ENCODE assay signal across 23 cellular contexts in genomic region chr17:7512824-7513540, GRCh38. TPM values are rescaled to one million over a fixed set of nuclear protein-coding genes. Genes with fewer than 3 reads are reported as not detected.
DNase-seq lines count a peak whose midpoint lies in the region; ATAC-seq, FAIRE-seq and TF ChIP-seq lines count a peak whose summit lies in the region.
"Had no signal": no experiment of that assay in that cellular context is flagged by ENCODE, and none has a peak within 500 bp of the region (broad histone marks: within the 10 kb centered on the region; RNA-seq: fewer than 3 reads in every experiment).

No MANE protein-coding gene starts in this region.

- no peak for TF ChIP-seq POLR2A in GM12878 (IDR thresholded peaks at IDR 0.05; ENCODE audit: low read depth, low read length)

- no peaks in the 10 kb centered on the region for H3K9me3 ChIP-seq in GM12878 (replicated peaks; ENCODE audit: control insufficient read depth, insufficient read depth, low read length)
- H3K9me3 ChIP-seq: A549, BLaER1 had no signal

- FAIRE-seq in GM12878 (lab: Jason Lieb, UNC): no peak
- FAIRE-seq: A549, D721Med had no signal

- ATAC-seq in activated naive CD8-positive, alpha-beta T cell treated with anti-CD3 and anti-CD28 coated beads, Interleukin-2, amount 50 U/mL, for 24 hours: no peak
- no peak for ATAC-seq in GM12878
- no peak for ATAC-seq in memory B cell (ENCODE audit: low read depth)

- in situ Hi-C loops in GM12878 (cut with MboI): no loop called here

- CTCF ChIA-PET in GM12878 (lab: Yijun Ruan, JAX): interaction anchor here (0.7 to 4.4 kb wide), 19 partner anchors 10 to 174 kb away, joined by 3 to 145 read pairs (median 4); partner anchors contain the start of genes SAT2, SENP3, TMEM95 and TNFSF12
- CTCF ChIA-PET in activated naive CD4-positive, alpha-beta T cell treated with anti-CD3 and anti-CD28 coated beads for 36 hours (lab: Charles Lee): interaction anchor here (0.7 to 4.8 kb wide), 14 partner anchors 9 to 157 kb away, joined by 3 to 96 read pairs (median 5); partner anchors contain the start of genes SENP3, TNFSF12 and TNFSF13

- no peaks in the 10 kb centered on the region for H4K20me1 ChIP-seq in GM12878 (ENCODE audit: control insufficient read depth, insufficient read depth)

- SMC1A ChIA-PET in GM12878 (lab: Charles Lee; ENCODE audit: uncharacterized antibody, unreplicated experiment): interaction anchor here (0.7 to 4.2 kb wide), 9 partner anchors 39 to 175 kb away, joined by 3 to 67 read pairs (median 3); partner anchors contain the start of genes MPDU1, SENP3, TNFSF13 and WRAP53

- peaks cover 34% of the 10 kb centered on the region for H3K36me3 Mint-ChIP-seq in activated naive CD8-positive, alpha-beta T cell treated with anti-CD3 and anti-CD28 coated beads for 36 hours
- H3K36me3 Mint-ChIP-seq in activated naive CD8-positive, alpha-beta T cell treated with anti-CD3 and anti-CD28 coated beads, Interleukin-2, amount 50 U/mL, for 24 hours (ENCODE audit: low read depth): peaks cover 53% of the 10 kb centered on the region
- H3K36me3 Mint-ChIP-seq in memory B cell: peaks cover 38% of the 10 kb centered on the region
- H3K36me3 Mint-ChIP-seq in activated naive CD4-positive, alpha-beta T cell treated with anti-CD3 and anti-CD28 coated beads for 36 hours (ENCODE audit: low read depth): peaks cover 44% of the 10 kb centered on the region

- H3K9ac ChIP-seq in GM12878 (ENCODE audit: control insufficient read depth, insufficient read depth, low read length): no peak overlapping the region
- H3K9ac ChIP-seq: BLaER1, KMS-11 had no signal

- TF ChIP-seq EP300 in GM12878 (IDR thresholded peaks at IDR 0.05; ENCODE audit: borderline replicate concordance in 1 of 2, control insufficient read depth in 1 of 2, low read depth in 2 of 2, low read length in 2 of 2): no peak

- RAD21 ChIA-PET in GM12878 (lab: Charles Lee; ENCODE audit: unreplicated experiment): interaction anchor here (1.1 to 4.1 kb wide), 4 partner anchors 19 to 157 kb away, joined by 3 to 84 read pairs (median 4); partner anchors contain the start of genes SENP3 and TNFSF13

- no peaks in the 10 kb centered on the region for H3K4me1 Mint-ChIP-seq in activated naive CD8-positive, alpha-beta T cell treated with anti-CD3 and anti-CD28 coated beads for 36 hours
- no peaks in the 10 kb centered on the region for H3K4me1 Mint-ChIP-seq in activated naive CD8-positive, alpha-beta T cell treated with anti-CD3 and anti-CD28 coated beads, Interleukin-2, amount 50 U/mL, for 24 hours
- H3K4me1 Mint-ChIP-seq in memory B cell: no peaks in the 10 kb centered on the region
- H3K4me1 Mint-ChIP-seq in activated naive CD4-positive, alpha-beta T cell treated with anti-CD3 and anti-CD28 coated beads for 36 hours (ENCODE audit: low read depth): peaks cover 2% of the 10 kb centered on the region
- H3K4me1 Mint-ChIP-seq: H9 had no signal

- no peak overlapping the region for H3K4me3 ChIP-seq in GM12878
- H3K4me3 ChIP-seq: A549, BLaER1 had no signal

- H3K27ac ChIP-seq in GM12878 (ENCODE audit: control insufficient read depth, insufficient read depth): no peak overlapping the region
- H3K27ac ChIP-seq: A549, BLaER1, KMS-11 had no signal

- DNase-seq in activated naive CD8-positive, alpha-beta T cell treated with anti-CD3 and anti-CD28 coated beads for 36 hours: no peak
- no peak for DNase-seq in activated naive CD8-positive, alpha-beta T cell treated with anti-CD3 and anti-CD28 coated beads, Interleukin-2, amount 50 U/mL, for 24 hours
- no peak for DNase-seq in GM12878 (ENCODE audit: low read depth, low spot score)
- no peak for DNase-seq in memory B cell (ENCODE audit: low spot score in 2 of 2)
- DNase-seq in C1 segment of cervical spinal cord (lab: John Stamatoyannopoulos, UW): no peak
- no peak for DNase-seq in NCI-H82 treated with DMSO at 0.1 percent for 48 hours (lab: John Stamatoyannopoulos, UW; ENCODE audit: unreplicated experiment)
- DNase-seq in activated naive CD4-positive, alpha-beta T cell treated with anti-CD3 and anti-CD28 coated beads for 36 hours: no peak
- DNase-seq: DND-41, H9, NCI-H1417, NCI-H187, NCI-H2227 treated with DMSO at 0.1 percent for 48 hours, NCI-H510A treated with DMSO at 0.1 percent for 48 hours, NCI-H774, OCI-M1, RPMI8226, SIG-M5 had no signal

- no peak overlapping the region for H3K4me3 Mint-ChIP-seq in activated naive CD8-positive, alpha-beta T cell treated with anti-CD3 and anti-CD28 coated beads for 36 hours
- no peak overlapping the region for H3K4me3 Mint-ChIP-seq in activated naive CD8-positive, alpha-beta T cell treated with anti-CD3 and anti-CD28 coated beads, Interleukin-2, amount 50 U/mL, for 24 hours
- H3K4me3 Mint-ChIP-seq in memory B cell: no peak overlapping the region
- H3K4me3 Mint-ChIP-seq in activated naive CD4-positive, alpha-beta T cell treated with anti-CD3 and anti-CD28 coated beads for 36 hours: no peak overlapping the region
- H3K4me3 Mint-ChIP-seq: H9 had no signal

- H3K36me3 ChIP-seq in GM12878 (ENCODE audit: control insufficient read depth in 2 of 2, insufficient read depth in 2 of 2, low read length in 1 of 2): peaks cover 16 to 38% of the 10 kb centered on the region in 2 experiments; a peak in 3 of 4 replicates

- H3K4me2 ChIP-seq in GM12878 (ENCODE audit: control insufficient read depth, insufficient read depth): no peak overlapping the region
- H3K4me2 ChIP-seq: A549, BLaER1, KMS-11 had no signal

- no peaks in the 10 kb centered on the region for H3K27me3 Mint-ChIP-seq in activated naive CD8-positive, alpha-beta T cell treated with anti-CD3 and anti-CD28 coated beads for 36 hours
- H3K27me3 Mint-ChIP-seq in activated naive CD8-positive, alpha-beta T cell treated with anti-CD3 and anti-CD28 coated beads, Interleukin-2, amount 50 U/mL, for 24 hours: no peaks in the 10 kb centered on the region
- no peaks in the 10 kb centered on the region for H3K27me3 Mint-ChIP-seq in memory B cell
- no peaks in the 10 kb centered on the region for H3K27me3 Mint-ChIP-seq in activated naive CD4-positive, alpha-beta T cell treated with anti-CD3 and anti-CD28 coated beads for 36 hours (ENCODE audit: low read depth)

- WGBS in GM12878 (ENCODE audit: insufficient coverage, insufficient replicate concordance, low lambda C conversion rate, missing lambda C conversion rate): 84% methylated on average over 20 of the region's 20 CpGs

- no peak for TF ChIP-seq CTCF in GM12878 (IDR thresholded peaks at IDR 0.05 in 2 of 3, conservative IDR thresholded peaks at IDR 0.05 in 1 of 3; ENCODE audit: control insufficient read depth in 2 of 3, extremely low read depth in 1 of 3, insufficient read depth in 1 of 3, low read depth in 3 of 3, low read length in 3 of 3)

- no peaks in the 10 kb centered on the region for H3K9me3 Mint-ChIP-seq in activated naive CD8-positive, alpha-beta T cell treated with anti-CD3 and anti-CD28 coated beads for 36 hours
- H3K9me3 Mint-ChIP-seq in activated naive CD8-positive, alpha-beta T cell treated with anti-CD3 and anti-CD28 coated beads, Interleukin-2, amount 50 U/mL, for 24 hours: no peaks in the 10 kb centered on the region
- no peaks in the 10 kb centered on the region for H3K9me3 Mint-ChIP-seq in memory B cell
- no peaks in the 10 kb centered on the region for H3K9me3 Mint-ChIP-seq in activated naive CD4-positive, alpha-beta T cell treated with anti-CD3 and anti-CD28 coated beads for 36 hours
- H3K9me3 Mint-ChIP-seq: H9 had no signal

- no peaks in the 10 kb centered on the region for H3K4me1 ChIP-seq in GM12878 (ENCODE audit: control insufficient read depth, insufficient read depth, low read length)
- H3K4me1 ChIP-seq: A549, BLaER1 had no signal

- H2AFZ ChIP-seq in GM12878 (ENCODE audit: control insufficient read depth, low read depth, low read length): no peak overlapping the region

- H3K79me2 ChIP-seq in GM12878 (ENCODE audit: control insufficient read depth, insufficient read depth, low read length): no peaks in the 10 kb centered on the region

- peak overlapping the region; percentile 50 for H3K27ac Mint-ChIP-seq in activated naive CD8-positive, alpha-beta T cell treated with anti-CD3 and anti-CD28 coated beads for 36 hours
- H3K27ac Mint-ChIP-seq in activated naive CD8-positive, alpha-beta T cell treated with anti-CD3 and anti-CD28 coated beads, Interleukin-2, amount 50 U/mL, for 24 hours: no peak overlapping the region
- peak overlapping the region; percentile 64 for H3K27ac Mint-ChIP-seq in memory B cell
- no peak overlapping the region for H3K27ac Mint-ChIP-seq in activated naive CD4-positive, alpha-beta T cell treated with anti-CD3 and anti-CD28 coated beads for 36 hours
- H3K27ac Mint-ChIP-seq: H9 had no signal

- TF ChIP-seq RAD21 in GM12878 (IDR thresholded peaks at IDR 0.05; ENCODE audit: insufficient read depth, low read depth, low read length): no peak

- POLR2A ChIA-PET in GM12878 (lab: Charles Lee): interaction anchor here (0.5 to 3.9 kb wide), 5 partner anchors 9 to 212 kb away, joined by 3 to 36 read pairs (median 4); partner anchors contain the start of gene TNFSF13

- H3K27me3 ChIP-seq in GM12878 (replicated peaks in 1 of 2; ENCODE audit: control insufficient read depth in 2 of 2, insufficient read depth in 2 of 2, low read length in 1 of 2): no peaks in the 10 kb centered on the region
- H3K27me3 ChIP-seq: BLaER1 had no signal

- no TSS peak for BruUV-seq in GM12878 (replicated peaks; lab: Mats Ljungman, UMichigan)

- intact Hi-C loops in GM12878 (cut with micrococcal nuclease; ENCODE audit: unreplicated experiment): no loop called here
- intact Hi-C loops in activated naive CD4-positive, alpha-beta T cell treated with anti-CD3 and anti-CD28 coated beads for 36 hours (cut with micrococcal nuclease): loop anchor here (10.0 kb wide), 1 partner anchor 172 kb away; the partner anchor contains the start of genes TP53 and WRAP53

RNA-seq across cellular contexts. Expression of gene POLR2A, which starts 28.8 kb away (rescaled TPM):
- 100 to 1,000 TPM; 198 to 200 TPM for total RNA-seq in activated naive CD8-positive, alpha-beta T cell treated with anti-CD3 and anti-CD28 coated beads for 36 hours
- total RNA-seq in GM12878 (2013; cell fraction: nucleolus; rRNA removed): 174 and 219 TPM in 2 replicates
- total RNA-seq in GM12878 (2014; rRNA removed) (25.6 and 28.9 TPM in 2 replicates), GM12878 (2014; rRNA removed; fragmentation: Illumina TruSeq; extraction: Trizol) (12.0 and 12.5 TPM in 2 replicates), GM12878 (2021) (111 and 121 TPM in 2 replicates)
- polyA plus RNA-seq in GM12878 (2011; ENCODE audit: low read depth): 68.9 TPM
- polyA plus RNA-seq in GM12878 (2011; rRNA removed) (7.9 and 19.3 TPM in 2 replicates), GM12878 (2014; fragmentation: Illumina TruSeq; extraction: Trizol) (47.6 and 57.7 TPM in 2 replicates), GM12878 (2014; fragmentation: Nextera tagmentation; extraction: Ambion mirVana) (1 to 10 TPM; 1.7 to 2.8 TPM), GM12878 (2014; rRNA removed) (37.8 and 45.5 TPM in 2 replicates), GM12878 (2016; fragmentation: Nextera tagmentation; extraction: Ambion mirVana) (10 to 100 TPM; 88.2 to 95.0 TPM)
- 26.4 and 47.8 TPM in 2 replicates for polyA plus RNA-seq in GM12878 (2011; cell fraction: cytosol; rRNA removed)
- 84.9 and 129 TPM in 2 replicates for polyA plus RNA-seq in GM12878 (2011; cell fraction: nucleus; rRNA removed)
- 74.8 and 80.1 TPM in 2 replicates for polyA plus RNA-seq in GM12878 (2012)
- 99.0 and 179 TPM in 2 replicates for polyA minus RNA-seq in GM12878 (2011; rRNA and poly(A)+ RNA removed)
- polyA minus RNA-seq in GM12878 (2011; cell fraction: cytosol; rRNA and poly(A)+ RNA removed): 87.3 and 103 TPM in 2 replicates
- polyA minus RNA-seq in GM12878 (2011; cell fraction: nucleus; rRNA and poly(A)+ RNA removed): 91.4 and 180 TPM in 2 replicates
- 100 to 1,000 TPM; 204 to 205 TPM for total RNA-seq in activated naive CD4-positive, alpha-beta T cell treated with anti-CD3 and anti-CD28 coated beads for 36 hours

RNA-seq across cellular contexts. Expression of gene SLC35G6, which starts 31.7 kb away (rescaled TPM):
- total RNA-seq in activated naive CD8-positive, alpha-beta T cell treated with anti-CD3 and anti-CD28 coated beads for 36 hours: not detected
- total RNA-seq in GM12878 (2013; cell fraction: nucleolus; rRNA removed): not detected in 2 replicates
- total RNA-seq in GM12878 (2014; rRNA removed): not detected in 2 replicates
- total RNA-seq in GM12878 (2014; rRNA removed; fragmentation: Illumina TruSeq; extraction: Trizol): not detected in 2 replicates
- not detected in 2 replicates for total RNA-seq in GM12878 (2021)
- not detected for polyA plus RNA-seq in GM12878 (2011; ENCODE audit: low read depth)
- not detected in 2 replicates for polyA plus RNA-seq in GM12878 (2011; rRNA removed)
- not detected in 2 replicates for polyA plus RNA-seq in GM12878 (2011; cell fraction: cytosol; rRNA removed)
- not detected in 2 replicates for polyA plus RNA-seq in GM12878 (2011; cell fraction: nucleus; rRNA removed)
- 0.13 and 0.18 TPM in 2 replicates for polyA plus RNA-seq in GM12878 (2012)
- not detected in 2 replicates for polyA plus RNA-seq in GM12878 (2014; fragmentation: Illumina TruSeq; extraction: Trizol)
- not detected for polyA plus RNA-seq in GM12878 (2014; fragmentation: Nextera tagmentation; extraction: Ambion mirVana)
- polyA plus RNA-seq in GM12878 (2014; rRNA removed): not detected in 2 replicates
- polyA plus RNA-seq in GM12878 (2016; fragmentation: Nextera tagmentation; extraction: Ambion mirVana): under 1 TPM in 1 of 2 experiments, not detected in 1; 0.20 TPM
- 0.10 TPM in 1 of 2 replicates, not detected in the other for polyA minus RNA-seq in GM12878 (2011; rRNA and poly(A)+ RNA removed)
- not detected in 2 replicates for polyA minus RNA-seq in GM12878 (2011; cell fraction: cytosol; rRNA and poly(A)+ RNA removed)
- not detected in 2 replicates for polyA minus RNA-seq in GM12878 (2011; cell fraction: nucleus; rRNA and poly(A)+ RNA removed)
- not detected for total RNA-seq in activated naive CD4-positive, alpha-beta T cell treated with anti-CD3 and anti-CD28 coated beads for 36 hours
- total RNA-seq: G401, H9 had no signal
- polyA plus RNA-seq: A549 had no signal

RNA-seq across cellular contexts. Expression of gene ZBTB4, which starts 33.6 kb away (rescaled TPM):
- total RNA-seq in activated naive CD8-positive, alpha-beta T cell treated with anti-CD3 and anti-CD28 coated beads for 36 hours: 10 to 100 TPM; 16.7 TPM
- 26.9 and 29.2 TPM in 2 replicates for total RNA-seq in GM12878 (2013; cell fraction: nucleolus; rRNA removed)
- total RNA-seq in GM12878 (2014; rRNA removed) (7.6 and 8.3 TPM in 2 replicates), GM12878 (2014; rRNA removed; fragmentation: Illumina TruSeq; extraction: Trizol) (6.1 and 6.2 TPM in 2 replicates), GM12878 (2021) (14.9 and 15.1 TPM in 2 replicates)
- 6.7 TPM for polyA plus RNA-seq in GM12878 (2011; ENCODE audit: low read depth)
- polyA plus RNA-seq in GM12878 (2011; rRNA removed) (7.6 and 8.9 TPM in 2 replicates), GM12878 (2014; fragmentation: Illumina TruSeq; extraction: Trizol) (9.2 and 9.4 TPM in 2 replicates), GM12878 (2014; fragmentation: Nextera tagmentation; extraction: Ambion mirVana) (1 to 10 TPM; 2.0 to 3.0 TPM), GM12878 (2014; rRNA removed) (8.9 and 9.7 TPM in 2 replicates), GM12878 (2016; fragmentation: Nextera tagmentation; extraction: Ambion mirVana) (1 to 10 TPM; 4.3 to 4.6 TPM)
- 8.8 and 9.3 TPM in 2 replicates for polyA plus RNA-seq in GM12878 (2011; cell fraction: cytosol; rRNA removed)
- polyA plus RNA-seq in GM12878 (2011; cell fraction: nucleus; rRNA removed): 26.2 and 29.9 TPM in 2 replicates
- 14.6 and 15.8 TPM in 2 replicates for polyA plus RNA-seq in GM12878 (2012)
- 8.7 and 14.0 TPM in 2 replicates for polyA minus RNA-seq in GM12878 (2011; rRNA and poly(A)+ RNA removed)
- polyA minus RNA-seq in GM12878 (2011; cell fraction: cytosol; rRNA and poly(A)+ RNA removed): 4.5 and 4.8 TPM in 2 replicates
- 7.0 and 12.9 TPM in 2 replicates for polyA minus RNA-seq in GM12878 (2011; cell fraction: nucleus; rRNA and poly(A)+ RNA removed)
- total RNA-seq in activated naive CD4-positive, alpha-beta T cell treated with anti-CD3 and anti-CD28 coated beads for 36 hours: 1 to 10 TPM; 9.2 to 9.4 TPM

RNA-seq across cellular contexts. Expression of gene TNFSF12, which starts 35.9 kb away (rescaled TPM):
- total RNA-seq in activated naive CD8-positive, alpha-beta T cell treated with anti-CD3 and anti-CD28 coated beads for 36 hours: 10 to 100 TPM; 11.6 to 15.1 TPM
- total RNA-seq in GM12878 (2013; cell fraction: nucleolus; rRNA removed): 1.0 TPM in 2 replicates
- total RNA-seq in GM12878 (2014; rRNA removed): 4.3 and 5.8 TPM in 2 replicates
- total RNA-seq in GM12878 (2014; rRNA removed; fragmentation: Illumina TruSeq; extraction: Trizol): 2.9 and 3.2 TPM in 2 replicates
- total RNA-seq in GM12878 (2021): 6.7 and 7.0 TPM in 2 replicates
- 3.0 TPM for polyA plus RNA-seq in GM12878 (2011; ENCODE audit: low read depth)
- polyA plus RNA-seq in GM12878 (2011; rRNA removed): 1.3 and 2.5 TPM in 2 replicates
- 3.5 and 4.0 TPM in 2 replicates for polyA plus RNA-seq in GM12878 (2011; cell fraction: cytosol; rRNA removed)
- polyA plus RNA-seq in GM12878 (2011; cell fraction: nucleus; rRNA removed): 1.2 and 1.8 TPM in 2 replicates
- polyA plus RNA-seq in GM12878 (2012): 4.3 and 7.2 TPM in 2 replicates
- 1.1 and 2.6 TPM in 2 replicates for polyA plus RNA-seq in GM12878 (2014; fragmentation: Illumina TruSeq; extraction: Trizol)
- polyA plus RNA-seq in GM12878 (2014; fragmentation: Nextera tagmentation; extraction: Ambion mirVana): under 1 TPM; 0.32 to 0.53 TPM
- 5.0 and 5.1 TPM in 2 replicates for polyA plus RNA-seq in GM12878 (2014; rRNA removed)
- 1 to 10 TPM; 1.2 to 1.6 TPM for polyA plus RNA-seq in GM12878 (2016; fragmentation: Nextera tagmentation; extraction: Ambion mirVana)
- polyA minus RNA-seq in GM12878 (2011; rRNA and poly(A)+ RNA removed): 0.62 and 2.3 TPM in 2 replicates
- 0.94 TPM in 1 of 2 replicates, not detected in the other for polyA minus RNA-seq in GM12878 (2011; cell fraction: cytosol; rRNA and poly(A)+ RNA removed)
- polyA minus RNA-seq in GM12878 (2011; cell fraction: nucleus; rRNA and poly(A)+ RNA removed): not detected in 2 replicates
- 1 to 10 TPM; 5.8 to 7.4 TPM for total RNA-seq in activated naive CD4-positive, alpha-beta T cell treated with anti-CD3 and anti-CD28 coated beads for 36 hours
- total RNA-seq: G401, HT-29 had no signal

RNA-seq across cellular contexts. Expression of gene TNFSF13, which starts 45.6 kb away (rescaled TPM):
- total RNA-seq in activated naive CD8-positive, alpha-beta T cell treated with anti-CD3 and anti-CD28 coated beads for 36 hours: 1 to 10 TPM; 6.3 to 7.3 TPM
- 13.9 and 18.6 TPM in 2 replicates for total RNA-seq in GM12878 (2013; cell fraction: nucleolus; rRNA removed)
- total RNA-seq in GM12878 (2014; rRNA removed) (7.6 and 9.3 TPM in 2 replicates), GM12878 (2014; rRNA removed; fragmentation: Illumina TruSeq; extraction: Trizol) (6.0 and 6.1 TPM in 2 replicates), GM12878 (2021) (14.5 and 14.6 TPM in 2 replicates)
- 7.1 TPM for polyA plus RNA-seq in GM12878 (2011; ENCODE audit: low read depth)
- polyA plus RNA-seq in GM12878 (2011; rRNA removed) (10.0 and 11.3 TPM in 2 replicates), GM12878 (2014; fragmentation: Illumina TruSeq; extraction: Trizol) (10.0 and 10.8 TPM in 2 replicates), GM12878 (2014; fragmentation: Nextera tagmentation; extraction: Ambion mirVana) (under 1 TPM; 0.56 to 0.84 TPM), GM12878 (2014; rRNA removed) (10.7 and 12.1 TPM in 2 replicates), GM12878 (2016; fragmentation: Nextera tagmentation; extraction: Ambion mirVana) (10 to 100 TPM in 1 of 2 experiments, 1 to 10 TPM in 1; 9.4 to 10.2 TPM)
- 9.6 and 11.2 TPM in 2 replicates for polyA plus RNA-seq in GM12878 (2011; cell fraction: cytosol; rRNA removed)
- polyA plus RNA-seq in GM12878 (2011; cell fraction: nucleus; rRNA removed): 39.8 and 46.6 TPM in 2 replicates
- polyA plus RNA-seq in GM12878 (2012): 7.7 and 8.9 TPM in 2 replicates
- 5.6 and 6.7 TPM in 2 replicates for polyA minus RNA-seq in GM12878 (2011; rRNA and poly(A)+ RNA removed)
- polyA minus RNA-seq in GM12878 (2011; cell fraction: cytosol; rRNA and poly(A)+ RNA removed): 2.2 and 4.0 TPM in 2 replicates
- 10.5 and 14.1 TPM in 2 replicates for polyA minus RNA-seq in GM12878 (2011; cell fraction: nucleus; rRNA and poly(A)+ RNA removed)
- 1 to 10 TPM; 2.1 to 2.6 TPM for total RNA-seq in activated naive CD4-positive, alpha-beta T cell treated with anti-CD3 and anti-CD28 coated beads for 36 hours
- total RNA-seq: G401 had no signal

Comparison
In these comparisons a context has a peak if more than half of its experiments do, and no peak if none do; other contexts are left out.
1. H3K27ac Mint-ChIP-seq: peak in activated naive CD8-positive, alpha-beta T cell treated with anti-CD3 and anti-CD28 coated beads for 36 hours (single experiment) and memory B cell (single experiment); none in activated naive CD8-positive, alpha-beta T cell treated with anti-CD3 and anti-CD28 coated beads, Interleukin-2, amount 50 U/mL, for 24 hours (single experiment) and activated naive CD4-positive, alpha-beta T cell treated with anti-CD3 and anti-CD28 coated beads for 36 hours (single experiment).